1 cellular context compared by ENCODE assay signal in genomic region chr17:64343071-64343774, GRCh38.
TF ChIP-seq lines count a peak whose summit lies in the region.

No MANE protein-coding gene starts in this region.

TF ChIP-seq in HepG2, 621 proteins besides CTCF, POLR2A, EP300 and RAD21 (continued from another document):
- 0 out of 2 replicates have a peak, but pooled peaks have one; percentile 8 for TF ChIP-seq ZNF235 (CRISPR knock-in tag; IDR thresholded peaks at IDR 0.05; ENCODE audit: borderline replicate concordance)
- 0 out of 2 replicates have a peak, but pooled peaks have one; percentile 35 for TF ChIP-seq ZNF776 (CRISPR knock-in tag; IDR thresholded peaks at IDR 0.05)
TF ChIP-seq in HepG2: peak in this region for 4.
